ENCODE assay signal across 17 cellular contexts in genomic region chr14:52455291-52456088, GRCh38.
A peak's percentile ranks its signal among the peaks of the same experiment; 100 is the strongest.
DNase-seq lines count a peak whose midpoint lies in the region; FAIRE-seq and TF ChIP-seq lines count a peak whose summit lies in the region.
"Had no signal": no experiment of that assay in that cellular context is flagged by ENCODE, and none has a peak within 500 bp of the region (broad histone marks: within the 10 kb centered on the region; RNA-seq: fewer than 3 reads in every experiment).

No MANE protein-coding gene starts in this region.

- H3K9me3 Mint-ChIP-seq in MCF 10A (ENCODE audit: unreplicated experiment) (no peaks in the 10 kb centered on the region), astrocyte (ENCODE audit: unreplicated experiment) (no peaks in the 10 kb centered on the region)

- POLR2A ChIA-PET in MCF 10A (lab: Yijun Ruan, JAX): interaction anchor here (0.8 to 1.5 kb wide), 5 partner anchors 12 to 104 kb away, joined by 3 to 6 read pairs (median 5); partner anchors contain the start of genes GPR137C and TXNDC16

- H3K4me3 Mint-ChIP-seq in MCF 10A (ENCODE audit: unreplicated experiment): no peak overlapping the region
- no peak overlapping the region for H3K4me3 Mint-ChIP-seq in astrocyte (ENCODE audit: unreplicated experiment)
- H3K4me3 Mint-ChIP-seq: activated naive CD8-positive, alpha-beta T cell had no signal

- H3K36me3 ChIP-seq in breast epithelium (no peaks in the 10 kb centered on the region), astrocyte (ENCODE audit: insufficient read depth, low read length) (no peaks in the 10 kb centered on the region)

- no peak for TF ChIP-seq POLR2A in breast epithelium (IDR thresholded peaks at IDR 0.05)

- H3K4me3 ChIP-seq in breast epithelium (no peak overlapping the region), astrocyte (ENCODE audit: insufficient read depth, low read depth, low read length) (no peak overlapping the region)
- H3K4me3 ChIP-seq: PC-9, transverse colon had no signal

- H3K27ac ChIP-seq in breast epithelium: no peak overlapping the region
- peak overlapping the region; percentile 64 for H3K27ac ChIP-seq in astrocyte (ENCODE audit: low read depth, low read length)
- H3K27ac ChIP-seq: neutrophil, PC-9, transverse colon had no signal

- H3K27me3 Mint-ChIP-seq in MCF 10A (ENCODE audit: insufficient read depth, unreplicated experiment) (no peaks in the 10 kb centered on the region), astrocyte (ENCODE audit: low read depth, unreplicated experiment) (no peaks in the 10 kb centered on the region)
- H3K27me3 Mint-ChIP-seq: activated naive CD8-positive, alpha-beta T cell had no signal

- no TSS peak for BruUV-seq in MCF 10A (replicated peaks; lab: Mats Ljungman, UMichigan)

- no peaks in the 10 kb centered on the region for H3K79me2 ChIP-seq in astrocyte (ENCODE audit: insufficient read depth, low read length)

- H3K27me3 ChIP-seq in breast epithelium (no peaks in the 10 kb centered on the region), astrocyte (ENCODE audit: insufficient read depth, low read length) (no peaks in the 10 kb centered on the region)
- H3K27me3 ChIP-seq: neutrophil, transverse colon had no signal

- H2AFZ ChIP-seq in astrocyte (ENCODE audit: low read depth, low read length): no peak overlapping the region
- H2AFZ ChIP-seq: PC-9 had no signal

- FAIRE-seq in astrocyte (lab: Jason Lieb, UNC): peak; percentile 93
- FAIRE-seq: GM12892 had no signal

- intact Hi-C loops in MCF 10A (cut with micrococcal nuclease): no loop called here
- intact Hi-C loops in breast epithelium (cut with DNase I; ENCODE audit: low total_unique reads): no loop called here

- no peak overlapping the region for H3K9ac ChIP-seq in astrocyte (ENCODE audit: low read length)

- no peak for TF ChIP-seq CTCF in MCF 10A (IDR thresholded peaks at IDR 0.05; ENCODE audit: unreplicated experiment)
- no peak for TF ChIP-seq CTCF in breast epithelium (IDR thresholded peaks at IDR 0.05)
- no peak for TF ChIP-seq CTCF in astrocyte (IDR thresholded peaks at IDR 0.05; ENCODE audit: insufficient read depth, low read depth, low read length)

- H3K27ac Mint-ChIP-seq in MCF 10A (ENCODE audit: low read depth, unreplicated experiment) (peak overlapping the region; percentile 81), astrocyte (ENCODE audit: unreplicated experiment) (peak overlapping the region; percentile 79)
- H3K27ac Mint-ChIP-seq: activated naive CD8-positive, alpha-beta T cell had no signal

- no peaks in the 10 kb centered on the region for H4K20me1 ChIP-seq in astrocyte (ENCODE audit: insufficient read depth, low read length)

- H3K4me1 Mint-ChIP-seq in MCF 10A (ENCODE audit: insufficient read depth, unreplicated experiment): peaks cover 33% of the 10 kb centered on the region
- H3K4me1 Mint-ChIP-seq in astrocyte (ENCODE audit: low read depth, unreplicated experiment): peaks cover 35% of the 10 kb centered on the region

- CTCF ChIA-PET in MCF 10A (lab: Yijun Ruan, JAX): interaction anchor here (0.7 to 1.0 kb wide), 4 partner anchors 9 to 477 kb away, joined by 3 to 5 read pairs (median 4); no protein-coding TSS in a partner anchor

- H3K4me2 ChIP-seq in astrocyte (ENCODE audit: low read length): peak overlapping the region; percentile 35
- H3K4me2 ChIP-seq: PC-9 had no signal

- H3K4me1 ChIP-seq in breast epithelium (no peaks in the 10 kb centered on the region), astrocyte (ENCODE audit: insufficient read depth, low read length) (peaks cover 27% of the 10 kb centered on the region)
- H3K4me1 ChIP-seq: transverse colon had no signal

- H3K9me3 ChIP-seq in breast epithelium (no peaks in the 10 kb centered on the region), astrocyte (ENCODE audit: insufficient read depth, low read depth, low read length) (no peaks in the 10 kb centered on the region)
- H3K9me3 ChIP-seq: neutrophil, transverse colon had no signal

- H3K36me3 Mint-ChIP-seq in MCF 10A (ENCODE audit: insufficient read depth, unreplicated experiment) (no peaks in the 10 kb centered on the region), astrocyte (ENCODE audit: low read depth, unreplicated experiment) (no peaks in the 10 kb centered on the region)

- peak; percentile 21 for DNase-seq in MCF 10A (ENCODE audit: unreplicated experiment)
- no peak for DNase-seq in breast epithelium (ENCODE audit: low spot score in 2 of 2)
- peak; percentile 86 for DNase-seq in astrocyte (ENCODE audit: low read depth)
- peak; percentile 17 for DNase-seq in hepatic stellate cell (ENCODE audit: low spot score)
- no peak for DNase-seq in stimulated activated CD4-positive, alpha-beta T cell treated with anti-CD3 and anti-CD28 coated beads, Interleukin-15, amount 100 ng/mL, for 24 hours
- no peak for DNase-seq in NCI-H526 treated with DMSO at 0.1 percent for 48 hours (lab: John Stamatoyannopoulos, UW)
- no peak for DNase-seq in pons (ENCODE audit: low spot score)
- DNase-seq in dermis blood vessel endothelial cell: no peak
- DNase-seq: activated CD4-positive, alpha-beta T cell treated with anti-CD3 and anti-CD28 coated beads, Interleukin-2, amount 50 U/mL, for 48 hours; head of caudate nucleus; NCI-H1048; NCI-H345; PC-9; transverse colon had no signal

Comparison
In these comparisons a context has a peak if more than half of its experiments do, and no peak if none do; other contexts are left out.
1. DNase-seq: peak in MCF 10A (single experiment), astrocyte (single experiment) and hepatic stellate cell (single experiment); none in breast epithelium (0 of 2), stimulated activated CD4-positive, alpha-beta T cell treated with anti-CD3 and anti-CD28 coated beads, Interleukin-15, amount 100 ng/mL, for 24 hours (single experiment), NCI-H526 treated with DMSO at 0.1 percent for 48 hours (single experiment), pons (single experiment) and dermis blood vessel endothelial cell (single experiment).